In the genomic region with DNA sequence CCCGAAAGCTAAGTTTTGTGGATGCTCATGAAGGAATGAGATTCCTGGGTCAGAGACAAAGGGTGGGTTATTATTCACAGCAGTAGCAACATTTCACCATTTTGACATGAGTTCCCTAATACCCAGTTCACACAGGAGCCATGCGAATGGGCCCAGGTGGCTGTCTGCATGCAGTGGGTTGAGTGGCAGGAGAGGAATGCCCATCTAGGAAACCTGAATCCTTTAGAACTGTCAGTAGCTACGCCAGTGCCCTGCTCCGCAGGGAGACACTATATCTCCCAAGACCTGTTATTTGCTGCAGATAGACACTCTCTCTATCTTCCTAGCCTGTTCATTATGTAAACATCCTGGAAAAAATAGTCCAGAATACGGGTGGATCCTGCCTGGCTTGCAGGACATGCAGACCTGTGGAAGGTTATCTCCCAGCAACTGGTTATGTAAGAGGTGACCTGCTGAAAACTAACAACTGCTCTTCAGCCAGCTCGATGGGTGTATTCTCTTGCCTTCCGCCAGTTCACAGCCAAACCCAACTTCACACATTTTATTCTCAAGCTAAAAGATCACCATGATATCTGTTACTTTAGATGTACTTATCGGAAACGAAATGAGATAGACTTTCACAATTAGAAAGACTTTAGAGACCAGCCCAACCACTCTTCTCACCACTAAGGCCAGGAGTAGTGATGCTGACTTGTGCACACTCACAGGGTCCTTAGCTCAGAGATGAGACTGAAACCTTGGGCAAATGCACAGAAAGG, we compare ENCODE assay signal across 9 cellular contexts. TPM values are rescaled to one million over a fixed set of nuclear protein-coding genes. Genes with fewer than 3 reads are reported as not detected.
DNase-seq lines count a peak whose midpoint lies in the region; ATAC-seq and TF ChIP-seq lines count a peak whose summit lies in the region.
"Had no signal": no experiment of that assay in that cellular context is flagged by ENCODE, and none has a peak within 500 bp of the region (broad histone marks: within the 10 kb centered on the region; RNA-seq: fewer than 3 reads in every experiment).

No MANE protein-coding gene starts in this region.

- no peak overlapping the region for H2BK5ac ChIP-seq in mesenchymal stem cell (ENCODE audit: low read depth, low read length, poor library complexity, severe bottlenecking)

- H3K4me3 Mint-ChIP-seq in T-helper 17 cell = peak overlapping the region; percentile 41

- H2BK12ac ChIP-seq in mesenchymal stem cell (ENCODE audit: low read length in 2 of 2) = peak overlapping the region; percentile 75 to 80

- peak overlapping the region; percentile 70 for H4K91ac ChIP-seq in mesenchymal stem cell (ENCODE audit: low read length)

- no peaks in the 10 kb centered on the region for H3K36me3 Mint-ChIP-seq in T-helper 17 cell (ENCODE audit: low read depth)

- DNase-seq in left cardiac atrium (no peak), cardiac septum (ENCODE audit: low spot score) (no peak), T-helper 17 cell (no peak), mesenchymal stem cell (no peak), upper lobe of left lung (no peak), germinal center (ENCODE audit: low spot score) (no peak), NCI-H1694 treated with DMSO at 0.1 percent for 48 hours (lab: John Stamatoyannopoulos, UW) (no peak)
- DNase-seq: NCI-H345 had no signal

- TF ChIP-seq POLR2A in upper lobe of left lung (IDR thresholded peaks at IDR 0.05) = no peak

- no peak overlapping the region for H3K23ac ChIP-seq in mesenchymal stem cell (ENCODE audit: low read length in 2 of 2)

- no peaks in the 10 kb centered on the region for H3K27me3 Mint-ChIP-seq in T-helper 17 cell

- H3K9me3 ChIP-seq in T-helper 17 cell (ENCODE audit: control insufficient read depth, low read length, poor library complexity, severe bottlenecking) (no peaks in the 10 kb centered on the region), mesenchymal stem cell (ENCODE audit: control insufficient read depth, low read length) (no peaks in the 10 kb centered on the region), upper lobe of left lung (no peaks in the 10 kb centered on the region)

- peaks cover 30% of the 10 kb centered on the region for H3K4me1 ChIP-seq in mesenchymal stem cell (ENCODE audit: control insufficient read depth, insufficient read depth, low read depth, low read length)
- peaks cover 40 to 72% (median 45%) of the 10 kb centered on the region in 4 donors for H3K4me1 ChIP-seq in upper lobe of left lung

- no peak for TF ChIP-seq EP300 in upper lobe of left lung (IDR thresholded peaks at IDR 0.05)

- no peak overlapping the region for H2BK120ac ChIP-seq in mesenchymal stem cell (ENCODE audit: low read depth, low read length)

- peak overlapping the region; percentile 60 for H2BK15ac ChIP-seq in mesenchymal stem cell (ENCODE audit: low read depth, poor library complexity, severe bottlenecking)

- peak overlapping the region; percentile 24 to 42 for H3K18ac ChIP-seq in mesenchymal stem cell (ENCODE audit: low read depth in 1 of 2, low read length in 2 of 2)

- peaks cover 31% of the 10 kb centered on the region for H3K79me1 ChIP-seq in mesenchymal stem cell (replicated peaks; ENCODE audit: low read length, poor library complexity, severe bottlenecking)

- H3K36me3 ChIP-seq in mesenchymal stem cell (ENCODE audit: control insufficient read depth in 1 of 2, insufficient read depth in 2 of 2, low read depth in 1 of 2, low read length in 2 of 2) (peaks cover 5 to 14% of the 10 kb centered on the region in 2 experiments), upper lobe of left lung (no peaks in the 10 kb centered on the region)

- H3K27me3 ChIP-seq in mesenchymal stem cell (ENCODE audit: control insufficient read depth in 1 of 2, insufficient read depth in 1 of 2, low read length in 2 of 2) (no peaks in the 10 kb centered on the region), upper lobe of left lung (no peaks in the 10 kb centered on the region)

- H2AFZ ChIP-seq in mesenchymal stem cell (ENCODE audit: low read depth, low read length) = no peak overlapping the region

- H3K4me1 Mint-ChIP-seq in T-helper 17 cell = peaks cover 73% of the 10 kb centered on the region

- H3K4me3 ChIP-seq in mesenchymal stem cell (ENCODE audit: insufficient read depth in 1 of 2, low read depth in 1 of 2, low read length in 2 of 2) (no peak overlapping the region), upper lobe of left lung (no peak overlapping the region)

- no peak overlapping the region for H3K4ac ChIP-seq in mesenchymal stem cell (ENCODE audit: low read depth in 1 of 2, low read length in 2 of 2)

- no peak overlapping the region for H3K4me2 ChIP-seq in mesenchymal stem cell (ENCODE audit: low read length, poor library complexity, severe bottlenecking)

- H3K27ac Mint-ChIP-seq in T-helper 17 cell = peak overlapping the region; percentile 97

- no peak for TF ChIP-seq CTCF in upper lobe of left lung (IDR thresholded peaks at IDR 0.05)

- no peak overlapping the region for H3K14ac ChIP-seq in mesenchymal stem cell (ENCODE audit: low read length in 2 of 2)

- intact Hi-C loops in left cardiac atrium (cut with DNase I) (no loop called here), cardiac septum (cut with DNase I) (loop anchor here (5.0 kb wide), 1 partner anchor 34 kb away; no protein-coding TSS in a partner anchor)

- peak overlapping the region; percentile 57 for H2AK5ac ChIP-seq in mesenchymal stem cell (ENCODE audit: low read length, severe bottlenecking)

- peak overlapping the region; percentile 66 for H4K8ac ChIP-seq in mesenchymal stem cell (ENCODE audit: low read length)

- WGBS in mesenchymal stem cell = 75% methylated on average over 9 of the region's 9 CpGs
- 76 to 87% methylated on average over 9 of the region's 9 CpGs for WGBS in upper lobe of left lung, 2 donors

- H3K27ac ChIP-seq in mesenchymal stem cell (ENCODE audit: low read length, poor library complexity, severe bottlenecking) (no peak overlapping the region), upper lobe of left lung (peak overlapping the region in 3 of 4 donors; percentile 5 to 79 (median 56))

- H3K9ac ChIP-seq in mesenchymal stem cell (ENCODE audit: low read length) = no peak overlapping the region

- peak; percentile 13 to 25 for ATAC-seq in left cardiac atrium
- peak; percentile 13 for ATAC-seq in T-helper 17 cell
- ATAC-seq in upper lobe of left lung (ENCODE audit: low FRiP score in 2 of 2) = no peak
- no peak for ATAC-seq in HG02981 (IDR thresholded peaks at IDR 0.05; ENCODE audit: unreplicated experiment)

RNA-seq across cellular contexts. Expression of a gene that starts 59.1 kb away (rescaled TPM):
- total RNA-seq in left cardiac atrium (10 to 100 TPM; 21.7 to 24.7 TPM), cardiac septum (37.7 TPM), T-helper 17 cell (100 to 1,000 TPM in 1 of 2 donors, 10 to 100 TPM in 1; 97.7 to 127 TPM), upper lobe of left lung (10 to 100 TPM; 55.5 to 87.6 (median 68.8) TPM)
- 7.6 TPM for polyA plus RNA-seq in mesenchymal stem cell (2013, experiment 1 of 2)
- 8.8 TPM for polyA plus RNA-seq in mesenchymal stem cell (2013, experiment 2 of 2)

Comparison
In these comparisons a context has a peak if more than half of its experiments do, and no peak if none do; other contexts are left out.
1. ATAC-seq: peak in left cardiac atrium (2 of 2) and T-helper 17 cell (single experiment); none in upper lobe of left lung (0 of 2) and HG02981 (single experiment).